In the genomic region with DNA sequence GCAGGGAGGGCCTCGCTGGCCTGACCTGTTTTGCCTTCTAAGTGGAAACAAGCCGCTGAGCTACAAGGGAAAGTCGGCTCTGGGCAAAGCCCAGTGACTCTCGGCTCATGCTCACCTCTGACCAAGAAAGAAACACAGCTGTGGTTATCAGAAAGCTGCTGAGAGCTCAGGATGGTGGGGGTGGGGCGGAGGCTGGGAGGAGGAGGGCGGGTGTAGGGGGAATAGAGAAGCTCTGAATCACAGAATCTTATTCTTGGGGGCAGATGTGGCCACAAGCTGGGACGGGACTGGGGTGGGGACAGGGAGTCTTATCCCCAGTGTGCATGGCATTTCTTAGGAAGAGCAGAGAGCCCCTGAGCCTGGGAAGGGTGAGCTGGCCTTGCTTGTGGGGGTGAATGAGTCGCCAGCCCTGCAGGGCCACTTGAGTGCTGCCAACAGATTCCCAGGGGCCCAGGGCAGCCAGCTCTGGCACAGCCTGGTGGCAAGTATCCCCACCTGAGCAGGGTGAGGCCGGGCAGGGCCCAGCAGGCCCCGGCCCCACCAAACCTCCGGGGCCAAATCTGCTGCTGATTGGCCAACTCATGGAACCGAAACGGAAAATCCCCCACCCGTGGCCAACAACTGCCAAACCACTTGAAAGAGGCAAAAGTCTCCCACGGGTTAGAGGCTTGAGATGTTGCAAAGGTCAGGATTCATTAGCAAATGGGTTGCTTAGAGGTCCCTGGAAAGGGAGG, we compare ENCODE assay signal across 1 cellular context.
TF ChIP-seq lines count a peak whose summit lies in the region.

No MANE protein-coding gene starts in this region.

TF ChIP-seq in IMR-90, 13 proteins besides CTCF, POLR2A, EP300 and RAD21 (continued from another document):
- TF ChIP-seq, protein P1, sequence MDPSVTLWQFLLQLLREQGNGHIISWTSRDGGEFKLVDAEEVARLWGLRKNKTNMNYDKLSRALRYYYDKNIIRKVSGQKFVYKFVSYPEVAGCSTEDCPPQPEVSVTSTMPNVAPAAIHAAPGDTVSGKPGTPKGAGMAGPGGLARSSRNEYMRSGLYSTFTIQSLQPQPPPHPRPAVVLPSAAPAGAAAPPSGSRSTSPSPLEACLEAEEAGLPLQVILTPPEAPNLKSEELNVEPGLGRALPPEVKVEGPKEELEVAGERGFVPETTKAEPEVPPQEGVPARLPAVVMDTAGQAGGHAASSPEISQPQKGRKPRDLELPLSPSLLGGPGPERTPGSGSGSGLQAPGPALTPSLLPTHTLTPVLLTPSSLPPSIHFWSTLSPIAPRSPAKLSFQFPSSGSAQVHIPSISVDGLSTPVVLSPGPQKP (IDR thresholded peaks at IDR 0.05; ENCODE audit: borderline replicate concordance, low read depth, low read length): no peak
- TF ChIP-seq SMC3 (IDR thresholded peaks at IDR 0.05; ENCODE audit: low read depth, low read length) (no peak), MAZ (IDR thresholded peaks at IDR 0.05; ENCODE audit: borderline replicate concordance, low read depth, low read length) (peak; percentile 63; the same call in 1 of the 2 replicates)
TF ChIP-seq in IMR-90: peak in this region for 2.
